Comparison of ENCODE assay signal across 9 cellular contexts in genomic region chr19:15550847-15551182, GRCh38. TPM values are rescaled to one million over a fixed set of nuclear protein-coding genes. Genes with fewer than 3 reads are reported as not detected.
A peak's percentile ranks its signal among the peaks of the same experiment; 100 is the strongest.
DNase-seq lines count a peak whose midpoint lies in the region; ATAC-seq and TF ChIP-seq lines count a peak whose summit lies in the region.
"Had no signal": no experiment of that assay in that cellular context is flagged by ENCODE, and none has a peak within 500 bp of the region (broad histone marks: within the 10 kb centered on the region; RNA-seq: fewer than 3 reads in every experiment).

No MANE protein-coding gene starts in this region.

- H3K9me3 Mint-ChIP-seq in CD14-positive monocyte (peaks cover 0 to 5% (median 2%) of the 10 kb centered on the region in 7 donors), natural killer cell (no peaks in the 10 kb centered on the region)
- H3K9me3 Mint-ChIP-seq in activated naive CD8-positive, alpha-beta T cell treated with anti-CD3 and anti-CD28 coated beads, Interleukin-2, amount 50 U/mL, for 24 hours: no peaks in the 10 kb centered on the region

- H3K27ac Mint-ChIP-seq in CD14-positive monocyte (no peak overlapping the region), natural killer cell (peak overlapping the region in 1 of 2 donors; percentile 66)
- H3K27ac Mint-ChIP-seq in activated naive CD8-positive, alpha-beta T cell treated with anti-CD3 and anti-CD28 coated beads, Interleukin-2, amount 50 U/mL, for 24 hours: no peak overlapping the region

- no peaks in the 10 kb centered on the region for H3K36me3 ChIP-seq in HCT116 (ENCODE audit: control insufficient read depth in 1 of 2, insufficient read depth in 2 of 2, low read length in 2 of 2)

- no peaks in the 10 kb centered on the region for H3K9me3 ChIP-seq in HCT116 (ENCODE audit: control insufficient read depth in 1 of 2, insufficient read depth in 1 of 2, low read depth in 1 of 2, low read length in 2 of 2)

- CTCF ChIA-PET in HCT116 (lab: Charles Lee): interaction anchor here (0.6 kb wide), 1 partner anchor 171 kb away, joined by 4 read pairs; no protein-coding TSS in a partner anchor

- peak overlapping the region; percentile 69 for H3K4me2 ChIP-seq in HCT116 (ENCODE audit: low read length)

- H3K27me3 Mint-ChIP-seq in CD14-positive monocyte (ENCODE audit: low read depth in 3 of 3): peaks cover 28 to 35% (median 34%) of the 10 kb centered on the region in 3 donors
- H3K27me3 Mint-ChIP-seq in activated naive CD8-positive, alpha-beta T cell treated with anti-CD3 and anti-CD28 coated beads, Interleukin-2, amount 50 U/mL, for 24 hours: peaks cover 2% of the 10 kb centered on the region
- H3K27me3 Mint-ChIP-seq in natural killer cell (ENCODE audit: low read depth in 2 of 2): no peaks in the 10 kb centered on the region

- BruUV-seq in HCT116 (replicated peaks; lab: Mats Ljungman, UMichigan): no TSS peak

- H3K79me2 ChIP-seq in HCT116 (ENCODE audit: insufficient read depth, low read length): no peaks in the 10 kb centered on the region

- peak overlapping the region; percentile 74 to 89 for H3K4me3 Mint-ChIP-seq in CD14-positive monocyte
- peak overlapping the region; percentile 67 for H3K4me3 Mint-ChIP-seq in activated naive CD8-positive, alpha-beta T cell treated with anti-CD3 and anti-CD28 coated beads, Interleukin-2, amount 50 U/mL, for 24 hours
- H3K4me3 Mint-ChIP-seq in natural killer cell: peak overlapping the region; percentile 82

- no peak for TF ChIP-seq CTCF in CD14-positive monocyte (IDR thresholded peaks at IDR 0.05)
- TF ChIP-seq CTCF in HCT116 (IDR thresholded peaks at IDR 0.05 in 2 of 3, conservative IDR thresholded peaks at IDR 0.05 in 1 of 3; ENCODE audit: borderline replicate concordance in 1 of 3, insufficient read depth in 1 of 3, low read depth in 2 of 3, low read length in 2 of 3): peak in 2 of 3 experiments; percentile 8 to 29; a peak in 2 of 6 replicates
- TF ChIP-seq CTCF in natural killer cell (IDR thresholded peaks at IDR 0.05): no peak

- peaks cover 8 to 22% of the 10 kb centered on the region in 2 experiments; a peak in 3 of 4 replicates for H3K4me1 ChIP-seq in HCT116 (ENCODE audit: control insufficient read depth in 1 of 2, insufficient read depth in 2 of 2, low read length in 2 of 2)

- TF ChIP-seq RAD21 in HCT116 (IDR thresholded peaks at IDR 0.05; ENCODE audit: low read depth): no peak

- RAD21 ChIA-PET in HCT116 (lab: Charles Lee; ENCODE audit: low non-redundant PET in 1 of 2, low total read pairs in 2 of 2, uncharacterized antibody in 2 of 2, unreplicated experiment in 2 of 2): no interaction called here

- peak overlapping the region; percentile 24; the same call in 1 of the 2 replicates for H3K9ac ChIP-seq in HCT116 (ENCODE audit: low read length)

- no peaks in the 10 kb centered on the region for H3K27me3 ChIP-seq in HCT116 (ENCODE audit: insufficient read depth, low read length)

- H2AFZ ChIP-seq in HCT116 (ENCODE audit: low read depth, low read length, poor library complexity, severe bottlenecking): no peak overlapping the region

- peaks cover 0 to 2% of the 10 kb centered on the region in 2 donors for H3K36me3 Mint-ChIP-seq in CD14-positive monocyte
- no peaks in the 10 kb centered on the region for H3K36me3 Mint-ChIP-seq in activated naive CD8-positive, alpha-beta T cell treated with anti-CD3 and anti-CD28 coated beads, Interleukin-2, amount 50 U/mL, for 24 hours (ENCODE audit: low read depth)
- no peaks in the 10 kb centered on the region for H3K36me3 Mint-ChIP-seq in natural killer cell

- intact Hi-C loops in CD14-positive monocyte (cut with micrococcal nuclease): loop anchor here (5.0 to 10.0 kb wide), 5 partner anchors 69 to 676 kb away; partner anchors contain the start of genes PGLYRP2 (in 1 of the 2) and SYDE1 (in 1 of the 2)
- intact Hi-C loops in HCT116 (cut with micrococcal nuclease): loop anchor here (10.0 kb wide), 1 partner anchor 96 kb away; no protein-coding TSS in a partner anchor
- intact Hi-C loops in natural killer cell (cut with micrococcal nuclease): loop anchor here (1.0 kb wide), 1 partner anchor 132 kb away; no protein-coding TSS in a partner anchor

- H3K27ac ChIP-seq in HCT116 (ENCODE audit: low read depth, low read length): peak overlapping the region; percentile 42; the same call in 1 of the 2 replicates

- H3K9me2 ChIP-seq in HCT116 (ENCODE audit: insufficient read depth): no peaks in the 10 kb centered on the region

- no peaks in the 10 kb centered on the region for H4K20me1 ChIP-seq in HCT116 (ENCODE audit: insufficient read depth)

- DNase-seq in CD14-positive monocyte (ENCODE audit: low spot score) (no peak), HCT116 (ENCODE audit: low read depth, low spot score) (no peak), natural killer cell (no peak), NOMO-1 treated with dmso at 0.1 percent for 144 hours (lab: John Stamatoyannopoulos, UW; ENCODE audit: unreplicated experiment) (no peak)
- peak; percentile 21 for DNase-seq in activated naive CD8-positive, alpha-beta T cell treated with anti-CD3 and anti-CD28 coated beads, Interleukin-2, amount 50 U/mL, for 24 hours
- no peak for DNase-seq in stimulated activated naive CD4-positive, alpha-beta T cell treated with Interleukin-2 at 50 U/mL for 16 hours (lab: John Stamatoyannopoulos, UW)

- ATAC-seq in HCT116 (peak; percentile 23), natural killer cell (no peak), GM21576 (IDR thresholded peaks at IDR 0.05; ENCODE audit: unreplicated experiment) (no peak), GM21360 (IDR thresholded peaks at IDR 0.05; ENCODE audit: unreplicated experiment) (no peak)
- ATAC-seq in activated naive CD8-positive, alpha-beta T cell treated with anti-CD3 and anti-CD28 coated beads, Interleukin-2, amount 50 U/mL, for 24 hours: no peak

- H3K4me1 Mint-ChIP-seq in CD14-positive monocyte (peaks cover 18% of the 10 kb centered on the region), natural killer cell (peaks cover 12 to 33% of the 10 kb centered on the region in 2 donors)
- peaks cover 22% of the 10 kb centered on the region for H3K4me1 Mint-ChIP-seq in activated naive CD8-positive, alpha-beta T cell treated with anti-CD3 and anti-CD28 coated beads, Interleukin-2, amount 50 U/mL, for 24 hours

- H3K4me3 ChIP-seq in HCT116 (replicated peaks in 1 of 2; ENCODE audit: low read depth in 1 of 2, low read length in 2 of 2): peak overlapping the region; percentile 38 to 51
- H3K4me3 ChIP-seq: lung had no signal

- TF ChIP-seq POLR2A in HCT116 (IDR thresholded peaks at IDR 0.05; ENCODE audit: borderline replicate concordance, extremely low read depth, insufficient read depth, insufficient read length): no peak

- POLR2A ChIA-PET in HCT116 (lab: Charles Lee): interaction anchor here (1.2 kb wide), 1 partner anchor 98 kb away, joined by 4 read pairs; no protein-coding TSS in a partner anchor

TF ChIP-seq in HCT116, 20 proteins besides CTCF, POLR2A, EP300 and RAD21 (continues in another document):
- TF ChIP-seq ZNF274 (IDR thresholded peaks at IDR 0.05; ENCODE audit: low read depth, low read length) (no peak), EZH2phosphoT487 (IDR thresholded peaks at IDR 0.05; ENCODE audit: borderline replicate concordance) (no peak), JUND (IDR thresholded peaks at IDR 0.05) (no peak), SIN3A (IDR thresholded peaks at IDR 0.05; ENCODE audit: low read depth) (no peak), REST (IDR thresholded peaks at IDR 0.05; ENCODE audit: low read depth) (no peak), SRF (IDR thresholded peaks at IDR 0.05; ENCODE audit: low read depth) (no peak), CBX3 (IDR thresholded peaks at IDR 0.05; ENCODE audit: low read depth) (no peak), POLR2AphosphoS5 (IDR thresholded peaks at IDR 0.05; ENCODE audit: low read depth, low read length) (no peak), ELF1 (IDR thresholded peaks at IDR 0.05; ENCODE audit: borderline replicate concordance, low read depth) (no peak)
- TF ChIP-seq, protein P1, sequence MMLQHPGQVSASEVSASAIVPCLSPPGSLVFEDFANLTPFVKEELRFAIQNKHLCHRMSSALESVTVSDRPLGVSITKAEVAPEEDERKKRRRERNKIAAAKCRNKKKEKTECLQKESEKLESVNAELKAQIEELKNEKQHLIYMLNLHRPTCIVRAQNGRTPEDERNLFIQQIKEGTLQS (IDR thresholded peaks at IDR 0.05): no peak
- TF ChIP-seq, protein P2, sequence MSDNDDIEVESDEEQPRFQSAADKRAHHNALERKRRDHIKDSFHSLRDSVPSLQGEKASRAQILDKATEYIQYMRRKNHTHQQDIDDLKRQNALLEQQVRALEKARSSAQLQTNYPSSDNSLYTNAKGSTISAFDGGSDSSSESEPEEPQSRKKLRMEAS (IDR thresholded peaks at IDR 0.05): no peak

RNA-seq across cellular contexts. Expression of gene CYP4F22, which starts 42.5 kb away (rescaled TPM):
- under 1 TPM; 0.08 to 0.33 TPM for polyA plus RNA-seq in CD14-positive monocyte
- 4.9 TPM for total RNA-seq in HCT116 (2021; ENCODE audit: unreplicated experiment)
- polyA plus RNA-seq in HCT116 (2012): 2.9 and 4.5 TPM in 2 replicates
- total RNA-seq in natural killer cell: 1 to 10 TPM; 2.2 to 3.1 (median 2.6) TPM

Comparison
In these comparisons a context has a peak if more than half of its experiments do, and no peak if none do; other contexts are left out.
1. CTCF ChIP-seq: peak in HCT116 (2 of 3); none in CD14-positive monocyte (single experiment) and natural killer cell (single experiment).
2. Peak in every context shown above with its lines, with median percentiles within 50 percentile points of each other: H3K4me3 Mint-ChIP-seq.